ENCODE assay signal across 16 cellular contexts in the genomic region with DNA sequence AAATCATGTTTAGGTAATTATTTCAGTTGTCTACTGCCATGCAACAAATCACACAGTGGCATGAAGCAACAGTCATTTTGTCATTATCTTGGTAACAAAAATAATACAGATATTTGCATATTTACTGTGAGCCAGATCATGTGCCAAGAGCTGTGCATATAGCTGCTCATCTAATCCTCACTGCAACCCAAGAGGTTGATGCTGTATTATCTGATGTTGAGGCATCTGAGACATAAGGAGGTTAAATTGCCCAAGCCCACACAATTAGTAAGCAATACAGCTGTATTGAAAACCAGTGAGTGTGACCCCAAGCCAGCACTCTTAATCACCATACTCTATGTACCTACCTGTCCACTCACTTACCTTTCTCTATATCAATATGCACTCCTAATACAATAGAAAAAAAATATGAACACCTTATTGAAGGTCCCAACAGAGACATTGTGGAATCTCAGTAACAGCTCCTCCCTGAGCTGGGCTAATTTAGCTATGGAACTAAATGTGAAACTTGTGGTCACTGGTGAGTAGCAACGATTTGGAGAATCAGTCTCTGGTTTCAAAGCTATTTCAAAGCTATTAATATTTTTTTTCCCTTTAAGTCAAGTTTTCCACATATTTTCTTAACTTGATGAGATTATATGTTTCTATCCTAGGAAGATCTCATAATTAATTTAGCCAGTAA.
DNase-seq lines count a peak whose midpoint lies in the region; ATAC-seq and TF ChIP-seq lines count a peak whose summit lies in the region.
"Had no signal": no experiment of that assay in that cellular context is flagged by ENCODE, and none has a peak within 500 bp of the region (broad histone marks: within the 10 kb centered on the region; RNA-seq: fewer than 3 reads in every experiment).

No MANE protein-coding gene starts in this region.

- no peaks in the 10 kb centered on the region for H3K36me3 ChIP-seq in CD8-positive, alpha-beta memory T cell (ENCODE audit: insufficient read depth, low read length)
- no peaks in the 10 kb centered on the region for H3K36me3 ChIP-seq in heart left ventricle
- H3K36me3 ChIP-seq: right atrium auricular region had no signal

- POLR2A ChIA-PET in CD8-positive, alpha-beta memory T cell (lab: Charles Lee) = no interaction called here
- POLR2A ChIA-PET in activated B cell treated with CpG ODN at 0.5 μM for 24 hours (lab: Charles Lee) = interaction anchor here (0.8 to 1.3 kb wide), 3 partner anchors 19 to 338 kb away, joined by 4 to 6 read pairs (median 4); partner anchors contain the start of gene KLF12

- TF ChIP-seq CTCF in activated B cell treated with CpG ODN at 0.5 μM for 24 hours (IDR thresholded peaks at IDR 0.05) (no peak), heart left ventricle (IDR thresholded peaks at IDR 0.05) (no peak)

- peak; percentile 49 for ATAC-seq in GM18907 (IDR thresholded peaks at IDR 0.05; ENCODE audit: unreplicated experiment)
- ATAC-seq in HG02852 (IDR thresholded peaks at IDR 0.05; ENCODE audit: unreplicated experiment) = peak; percentile 45
- peak; percentile 14 for ATAC-seq in activated B cell treated with CpG ODN at 0.5 μM for 24 hours (ENCODE audit: low read depth)
- no peak for ATAC-seq in heart left ventricle
- ATAC-seq: Panc1 had no signal

- TF ChIP-seq POLR2A in heart left ventricle (IDR thresholded peaks at IDR 0.05) = no peak

- peak overlapping the region in 1 of 7 donors; percentile 28 for H3K4me3 Mint-ChIP-seq in CD8-positive, alpha-beta memory T cell
- H3K4me3 Mint-ChIP-seq in activated B cell treated with CpG ODN at 0.5 μM for 24 hours = no peak overlapping the region
- H3K4me3 Mint-ChIP-seq: activated naive CD4-positive, alpha-beta T cell treated with anti-CD3 and anti-CD28 coated beads for 36 hours; T-helper 1 cell treated with Interleukin-12 subunit alpha and Interleukin-12 subunit beta and Interleukin-4 antibody, amounts not matched to agents 30 μg/mL and 1 μg/mL, for 36 hours had no signal

- WGBS in heart left ventricle, 4 donors = 70 to 87% (median 76%) methylated on average over 1 of the region's 1 CpG

- H3K27ac ChIP-seq in CD8-positive, alpha-beta memory T cell (ENCODE audit: low read depth, low read length) = no peak overlapping the region
- H3K27ac ChIP-seq in heart left ventricle = no peak overlapping the region
- H3K27ac ChIP-seq: right atrium auricular region had no signal

- no peak overlapping the region for H3K4me3 ChIP-seq in CD8-positive, alpha-beta memory T cell (ENCODE audit: low read length)
- no peak overlapping the region for H3K4me3 ChIP-seq in heart left ventricle
- H3K4me3 ChIP-seq: right atrium auricular region had no signal

- peaks cover 0 to 23% (median 13%) of the 10 kb centered on the region in 3 donors for H3K36me3 Mint-ChIP-seq in CD8-positive, alpha-beta memory T cell
- peaks cover 7% of the 10 kb centered on the region for H3K36me3 Mint-ChIP-seq in activated B cell treated with CpG ODN at 0.5 μM for 24 hours (ENCODE audit: low read depth)

- H3K27me3 Mint-ChIP-seq in CD8-positive, alpha-beta memory T cell = no peaks in the 10 kb centered on the region
- H3K27me3 Mint-ChIP-seq in activated B cell treated with CpG ODN at 0.5 μM for 24 hours = no peaks in the 10 kb centered on the region

- H3K4me1 Mint-ChIP-seq in CD8-positive, alpha-beta memory T cell = peaks cover 76 to 93% (median 93%) of the 10 kb centered on the region in 3 donors
- peaks cover 45% of the 10 kb centered on the region for H3K4me1 Mint-ChIP-seq in activated B cell treated with CpG ODN at 0.5 μM for 24 hours

- intact Hi-C loops in activated B cell treated with CpG ODN at 0.5 μM for 24 hours (cut with micrococcal nuclease) (no loop called here), heart left ventricle (cut with DNase I) (loop anchor here in 5 of 10 donors (5.0 to 10.0 kb wide), 5 partner anchors 56 to 346 kb away; partner anchors contain the start of gene KLF12 (in 2 of the 5))

- no peaks in the 10 kb centered on the region for H3K9me3 Mint-ChIP-seq in CD8-positive, alpha-beta memory T cell
- no peaks in the 10 kb centered on the region for H3K9me3 Mint-ChIP-seq in activated B cell treated with CpG ODN at 0.5 μM for 24 hours
- H3K9me3 Mint-ChIP-seq: activated naive CD4-positive, alpha-beta T cell treated with anti-CD3 and anti-CD28 coated beads for 36 hours; T-helper 1 cell treated with Interleukin-12 subunit alpha and Interleukin-12 subunit beta and Interleukin-4 antibody, amounts not matched to agents 30 μg/mL and 1 μg/mL, for 36 hours had no signal

- peak overlapping the region in 7 of 8 donors; percentile 9 to 58 (median 16) for H3K27ac Mint-ChIP-seq in CD8-positive, alpha-beta memory T cell
- no peak overlapping the region for H3K27ac Mint-ChIP-seq in activated B cell treated with CpG ODN at 0.5 μM for 24 hours
- H3K27ac Mint-ChIP-seq: activated naive CD4-positive, alpha-beta T cell treated with anti-CD3 and anti-CD28 coated beads for 36 hours; T-helper 1 cell treated with Interleukin-12 subunit alpha and Interleukin-12 subunit beta and Interleukin-4 antibody, amounts not matched to agents 30 μg/mL and 1 μg/mL, for 36 hours had no signal

- no peak for DNase-seq in CD8-positive, alpha-beta memory T cell
- DNase-seq in activated B cell treated with CpG ODN at 0.5 μM for 24 hours (no peak), DMS 273 (lab: John Stamatoyannopoulos, UW; ENCODE audit: unreplicated experiment) (no peak), heart left ventricle (no peak), superior temporal gyrus (ENCODE audit: extremely low spot score) (no peak), NCI-H510A treated with DMSO at 0.1 percent for 48 hours (lab: John Stamatoyannopoulos, UW) (no peak)
- DNase-seq: activated naive CD4-positive, alpha-beta T cell treated with anti-CD3 and anti-CD28 coated beads for 36 hours; caudate nucleus; glutamatergic neuron; stimulated activated CD4-positive, alpha-beta T cell treated with anti-CD3 and anti-CD28 coated beads, Interleukin-4, amount 100 ng/mL, for 24 hours; stimulated activated naive CD4-positive, alpha-beta T cell treated with Interleukin-2 at 50 U/mL for 16 hours had no signal

- CTCF ChIA-PET in CD8-positive, alpha-beta memory T cell (lab: Charles Lee) = interaction anchor here (0.7 kb wide), 1 partner anchor 339 kb away, joined by 4 read pairs; no protein-coding TSS in a partner anchor
- CTCF ChIA-PET in activated B cell treated with CpG ODN at 0.5 μM for 24 hours (lab: Charles Lee) = interaction anchor here (1.3 kb wide), 1 partner anchor 338 kb away, joined by 5 read pairs; no protein-coding TSS in a partner anchor

- H3K9me3 ChIP-seq in CD8-positive, alpha-beta memory T cell (ENCODE audit: low read length) = no peaks in the 10 kb centered on the region
- H3K9me3 ChIP-seq in heart left ventricle = no peaks in the 10 kb centered on the region
- H3K9me3 ChIP-seq: right atrium auricular region had no signal

- peaks cover 39% of the 10 kb centered on the region for H3K4me1 ChIP-seq in CD8-positive, alpha-beta memory T cell (ENCODE audit: insufficient read depth, low read length)
- H3K4me1 ChIP-seq in heart left ventricle = peaks cover 0 to 35% (median 13%) of the 10 kb centered on the region in 12 donors

- no peaks in the 10 kb centered on the region for H3K27me3 ChIP-seq in CD8-positive, alpha-beta memory T cell (ENCODE audit: insufficient read depth, low read length, poor library complexity, severe bottlenecking)
- no peaks in the 10 kb centered on the region for H3K27me3 ChIP-seq in heart left ventricle
- H3K27me3 ChIP-seq: right atrium auricular region had no signal

Comparison
In these comparisons a context has a peak if more than half of its experiments do, and no peak if none do; other contexts are left out.
1. ATAC-seq: peak in GM18907 (single experiment), HG02852 (single experiment) and activated B cell treated with CpG ODN at 0.5 μM for 24 hours (single experiment); none in heart left ventricle (0 of 4).